ENCODE assay signal across 1 cellular context in genomic region chrX:12973561-12974216, GRCh38.
TF ChIP-seq lines count a peak whose summit lies in the region.

No MANE protein-coding gene starts in this region.

TF ChIP-seq in SK-N-SH treated with all-trans-retinoic acid at 6 μM for 48 hours, 23 proteins besides CTCF, POLR2A, EP300 and RAD21 (continued from another document):
- TF ChIP-seq POU6F1 (CRISPR knock-in tag; IDR thresholded peaks at IDR 0.05; ENCODE audit: borderline replicate concordance, low read depth) (no peak), TSHZ2 (CRISPR knock-in tag; IDR thresholded peaks at IDR 0.05) (no peak)
